In the genomic region with DNA sequence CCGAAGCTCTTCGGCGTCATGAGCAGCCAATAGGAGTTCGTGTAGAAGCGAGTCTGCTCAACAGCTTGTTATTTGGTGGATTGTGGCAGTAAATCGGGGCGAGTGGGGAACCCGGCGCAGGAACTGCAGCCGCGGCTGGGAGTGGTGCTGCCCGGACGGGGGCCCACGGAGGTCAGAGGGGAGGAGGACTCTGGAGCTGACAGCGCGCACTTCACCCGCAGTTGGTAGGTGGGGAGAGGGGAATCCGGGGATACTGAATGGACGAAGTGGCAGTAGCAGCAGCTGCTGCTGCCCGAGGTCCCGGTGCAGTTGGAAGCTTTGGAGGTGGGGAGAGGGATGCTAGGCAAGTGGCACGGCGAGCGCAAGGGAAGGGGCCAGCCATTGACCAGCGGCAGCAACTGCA, we compare ENCODE assay signal across 8 cellular contexts. TPM values are rescaled to one million over a fixed set of nuclear protein-coding genes. Genes with fewer than 3 reads are reported as not detected.
A peak's percentile ranks its signal among the peaks of the same experiment; 100 is the strongest.
DNase-seq lines count a peak whose midpoint lies in the region; TF ChIP-seq lines count a peak whose summit lies in the region.

A gene with protein sequence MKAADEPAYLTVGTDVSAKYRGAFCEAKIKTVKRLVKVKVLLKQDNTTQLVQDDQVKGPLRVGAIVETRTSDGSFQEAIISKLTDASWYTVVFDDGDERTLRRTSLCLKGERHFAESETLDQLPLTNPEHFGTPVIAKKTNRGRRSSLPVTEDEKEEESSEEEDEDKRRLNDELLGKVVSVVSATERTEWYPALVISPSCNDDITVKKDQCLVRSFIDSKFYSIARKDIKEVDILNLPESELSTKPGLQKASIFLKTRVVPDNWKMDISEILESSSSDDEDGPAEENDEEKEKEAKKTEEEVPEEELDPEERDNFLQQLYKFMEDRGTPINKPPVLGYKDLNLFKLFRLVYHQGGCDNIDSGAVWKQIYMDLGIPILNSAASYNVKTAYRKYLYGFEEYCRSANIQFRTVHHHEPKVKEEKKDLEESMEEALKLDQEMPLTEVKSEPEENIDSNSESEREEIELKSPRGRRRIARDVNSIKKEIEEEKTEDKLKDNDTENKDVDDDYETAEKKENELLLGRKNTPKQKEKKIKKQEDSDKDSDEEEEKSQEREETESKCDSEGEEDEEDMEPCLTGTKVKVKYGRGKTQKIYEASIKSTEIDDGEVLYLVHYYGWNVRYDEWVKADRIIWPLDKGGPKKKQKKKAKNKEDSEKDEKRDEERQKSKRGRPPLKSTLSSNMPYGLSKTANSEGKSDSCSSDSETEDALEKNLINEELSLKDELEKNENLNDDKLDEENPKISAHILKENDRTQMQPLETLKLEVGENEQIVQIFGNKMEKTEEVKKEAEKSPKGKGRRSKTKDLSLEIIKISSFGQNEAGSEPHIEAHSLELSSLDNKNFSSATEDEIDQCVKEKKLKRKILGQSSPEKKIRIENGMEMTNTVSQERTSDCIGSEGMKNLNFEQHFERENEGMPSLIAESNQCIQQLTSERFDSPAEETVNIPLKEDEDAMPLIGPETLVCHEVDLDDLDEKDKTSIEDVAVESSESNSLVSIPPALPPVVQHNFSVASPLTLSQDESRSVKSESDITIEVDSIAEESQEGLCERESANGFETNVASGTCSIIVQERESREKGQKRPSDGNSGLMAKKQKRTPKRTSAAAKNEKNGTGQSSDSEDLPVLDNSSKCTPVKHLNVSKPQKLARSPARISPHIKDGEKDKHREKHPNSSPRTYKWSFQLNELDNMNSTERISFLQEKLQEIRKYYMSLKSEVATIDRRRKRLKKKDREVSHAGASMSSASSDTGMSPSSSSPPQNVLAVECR (plus strand): TSS at position 79 of the 403 bp plus-strand sequence. CDS start 1,300 bp downstream, outside the sequence.

- peaks cover 10% of the 10 kb centered on the region; the same call in 1 of the 2 replicates for H4K20me1 ChIP-seq in DOHH2 (ENCODE audit: control insufficient read depth, insufficient read depth, low read depth, low read length)

- peak; percentile 90 for TF ChIP-seq POLR2A in breast epithelium (IDR thresholded peaks at IDR 0.05)
- TF ChIP-seq POLR2A in lower leg skin (IDR thresholded peaks at IDR 0.05): peak in 1 of 2 donors; percentile 48

- H3K4me3 ChIP-seq in DOHH2 (ENCODE audit: low read length): peak within 1 kb of the TSS; percentile 85
- peak within 1 kb of the TSS; percentile 98 to 99 (median 98) for H3K4me3 ChIP-seq in breast epithelium
- H3K4me3 ChIP-seq in lower leg skin (ENCODE audit: low read depth, poor library complexity, severe bottlenecking): peak within 1 kb of the TSS; percentile 91

- DNase-seq in T follicular helper cell (ENCODE audit: low read depth) (peak; percentile 82), breast epithelium (ENCODE audit: low spot score in 2 of 2) (peak in 1 of 2 donors; percentile 83), lower leg skin (ENCODE audit: low spot score in 2 of 2) (peak in 1 of 2 donors; percentile 97), NCI-H226 (no peak), HuH-7 (ENCODE audit: low spot score) (no peak), midbrain (lab: John Stamatoyannopoulos, UW) (no peak)
- peak in 2 of 3 experiments; percentile 59 to 74 for DNase-seq in stimulated activated CD4-positive, alpha-beta T cell treated with anti-CD3 and anti-CD28 coated beads, TNF-alpha, amount 100 ng/mL, for 24 hours (ENCODE audit: low read depth in 3 of 3)

- WGBS in lower leg skin, 2 donors: 0% methylated on average over 22 to 25 of the region's 25 CpGs

- H3F3A ChIP-seq in DOHH2 (ENCODE audit: control insufficient read depth, insufficient read depth): no peaks in the 10 kb centered on the region; the same call in 1 of the 2 replicates

- H3K4me1 ChIP-seq in DOHH2 (ENCODE audit: control insufficient read depth, low read length) (peaks cover 16% of the 10 kb centered on the region), breast epithelium (peaks cover 0 to 19% of the 10 kb centered on the region in 2 donors)

- intact Hi-C loops in breast epithelium (cut with DNase I; ENCODE audit: low total_unique reads) (no loop called here), lower leg skin (cut with DNase I; ENCODE audit: low total_unique reads) (no loop called here)

- no peaks in the 10 kb centered on the region for H3K9me2 ChIP-seq in DOHH2 (replicated peaks; ENCODE audit: control insufficient read depth, low read length)

- peaks cover 77% of the 10 kb centered on the region for H3K79me2 ChIP-seq in DOHH2 (ENCODE audit: control insufficient read depth, low read length)

- H3K36me3 ChIP-seq in DOHH2 (ENCODE audit: control insufficient read depth, low read length) (peaks cover 58% of the 10 kb centered on the region), breast epithelium (no peaks in the 10 kb centered on the region)

- H3K27ac ChIP-seq in DOHH2 (ENCODE audit: low read depth, low read length) (peak within 1 kb of the TSS; percentile 89), breast epithelium (peak within 1 kb of the TSS; percentile 98)

- H3K4me2 ChIP-seq in DOHH2 (ENCODE audit: low read length): peak within 1 kb of the TSS; percentile 94

- H3K9me3 ChIP-seq in DOHH2 (ENCODE audit: control insufficient read depth, insufficient read depth, low read length) (no peaks in the 10 kb centered on the region), breast epithelium (no peaks in the 10 kb centered on the region)

- H3K27me3 ChIP-seq in DOHH2 (ENCODE audit: control insufficient read depth, low read length) (no peaks in the 10 kb centered on the region), breast epithelium (no peaks in the 10 kb centered on the region)

- no peak for TF ChIP-seq CTCF in DOHH2 (IDR thresholded peaks at IDR 0.05; ENCODE audit: low read depth, low read length, poor library complexity, severe bottlenecking)
- no peak for TF ChIP-seq CTCF in breast epithelium (IDR thresholded peaks at IDR 0.05)
- no peak for TF ChIP-seq CTCF in lower leg skin (IDR thresholded peaks at IDR 0.05)

RNA-seq across cellular contexts. Expression of the gene that starts here (rescaled TPM):
- total RNA-seq in breast epithelium (10 to 100 TPM; 24.6 to 33.1 (median 28.0) TPM), lower leg skin (10 to 100 TPM; 13.6 to 32.6 (median 18.4) TPM)

Comparison
In these comparisons a context has a peak if more than half of its experiments do, and no peak if none do; other contexts are left out.
1. DNase-seq: peak in T follicular helper cell (single experiment) and stimulated activated CD4-positive, alpha-beta T cell treated with anti-CD3 and anti-CD28 coated beads, TNF-alpha, amount 100 ng/mL, for 24 hours (2 of 3); none in NCI-H226 (single experiment), HuH-7 (single experiment) and midbrain (single experiment).
2. Peak in every context shown above with its lines, with median percentiles within 50 percentile points of each other: H3K4me3 ChIP-seq.